In genomic region chr1:16512624-16513411, GRCh38 we compare ENCODE assay signal across 8 cellular contexts. TPM values are rescaled to one million over a fixed set of nuclear protein-coding genes. Genes with fewer than 3 reads are reported as not detected.
DNase-seq lines count a peak whose midpoint lies in the region; TF ChIP-seq lines count a peak whose summit lies in the region.
"Not testable (repeated sequence)": the region's sequence is repeated elsewhere in the genome, so short reads cannot be mapped to it uniquely, and the experiment has no call there.
"Had no signal": no experiment of that assay in that cellular context is flagged by ENCODE, and none has a peak within 500 bp of the region (broad histone marks: within the 10 kb centered on the region; RNA-seq: fewer than 3 reads in every experiment).

No MANE protein-coding gene starts in this region.

- not testable (repeated sequence) for H3K36me3 ChIP-seq in ES-I3 (ENCODE audit: insufficient read depth, low read length); iPS-20b (ENCODE audit: insufficient read depth, low read depth, low read length); sigmoid colon

- not testable (repeated sequence) for H3K27ac Mint-ChIP-seq in activated naive CD4-positive, alpha-beta T cell treated with anti-CD3 and anti-CD28 coated beads for 36 hours

- H3K27me3 Mint-ChIP-seq in activated naive CD4-positive, alpha-beta T cell treated with anti-CD3 and anti-CD28 coated beads for 36 hours (ENCODE audit: low read depth) = not testable (repeated sequence)

- DNase-seq in NCI-H1694 treated with DMSO at 0.1 percent for 48 hours (lab: John Stamatoyannopoulos, UW) (peak; percentile 14), OCI-M1 (lab: John Stamatoyannopoulos, UW) (peak; percentile 33), sigmoid colon (peak; percentile 79)
- DNase-seq in activated CD4-positive, alpha-beta T cell treated with anti-CD3 and anti-CD28 coated beads for 48 hours = peak; percentile 49
- DNase-seq in activated naive CD4-positive, alpha-beta T cell treated with anti-CD3 and anti-CD28 coated beads for 36 hours = peak; percentile 44

- not testable (repeated sequence) for H3K36me3 Mint-ChIP-seq in activated naive CD4-positive, alpha-beta T cell treated with anti-CD3 and anti-CD28 coated beads for 36 hours (ENCODE audit: low read depth)

- CTCF ChIA-PET in activated naive CD4-positive, alpha-beta T cell treated with anti-CD3 and anti-CD28 coated beads for 36 hours (lab: Charles Lee) = not testable (repeated sequence)

- intact Hi-C loops in activated naive CD4-positive, alpha-beta T cell treated with anti-CD3 and anti-CD28 coated beads for 36 hours (cut with micrococcal nuclease) = loop anchor here (5.0 kb wide), 2 partner anchors 71 to 389 kb away; partner anchors contain the start of gene NECAP2
- intact Hi-C loops in sigmoid colon (cut with DNase I) = not testable (repeated sequence)

- TF ChIP-seq POLR2A in sigmoid colon (IDR thresholded peaks at IDR 0.05) = not testable (repeated sequence)

- 0 out of 2 replicates have a peak overlapping the region, but pooled peaks have one; percentile 20 for H3K9ac ChIP-seq in ES-I3 (ENCODE audit: low read depth, low read length)
- peak overlapping the region; percentile 48; the same call in 1 of the 2 replicates for H3K9ac ChIP-seq in iPS-20b (ENCODE audit: low read depth, low read length)

- H3K27ac ChIP-seq in iPS-20b (ENCODE audit: low read length) = not testable (repeated sequence)
- peak overlapping the region; percentile 42 to 86 (median 80) for H3K27ac ChIP-seq in sigmoid colon

- not testable (repeated sequence) for H3K4me1 ChIP-seq in ES-I3 (ENCODE audit: insufficient read depth, low read length); iPS-20b (ENCODE audit: insufficient read depth, low read length); sigmoid colon

- not testable (repeated sequence) for TF ChIP-seq EP300 in sigmoid colon (IDR thresholded peaks at IDR 0.05)

- not testable (repeated sequence) for H3K9me3 ChIP-seq in ES-I3 (ENCODE audit: control insufficient read depth, insufficient read depth, low read length); iPS-20b (ENCODE audit: insufficient read depth, low read depth, low read length); sigmoid colon

- peak overlapping the region; percentile 59 for H3K4me3 ChIP-seq in iPS-20b (ENCODE audit: low read length)
- not testable (repeated sequence) for H3K4me3 ChIP-seq in sigmoid colon

- 55 to 76% methylated on average over 13 to 14 of the region's 15 CpGs for WGBS in sigmoid colon, 2 donors

- not testable (repeated sequence) for H3K27me3 ChIP-seq in iPS-20b (ENCODE audit: insufficient read depth, low read length); sigmoid colon

- H3K4me1 Mint-ChIP-seq in activated naive CD4-positive, alpha-beta T cell treated with anti-CD3 and anti-CD28 coated beads for 36 hours (ENCODE audit: low read depth) = not testable (repeated sequence)

- not testable (repeated sequence) for H3K9me3 Mint-ChIP-seq in activated naive CD4-positive, alpha-beta T cell treated with anti-CD3 and anti-CD28 coated beads for 36 hours

- not testable (repeated sequence) for TF ChIP-seq CTCF in sigmoid colon (IDR thresholded peaks at IDR 0.05)

- H3K4me3 Mint-ChIP-seq in activated naive CD4-positive, alpha-beta T cell treated with anti-CD3 and anti-CD28 coated beads for 36 hours = not testable (repeated sequence)

RNA-seq across cellular contexts. Expression of gene RNU1-1, which starts 1.3 kb away (rescaled TPM):
- 1,000 to 10,000 TPM; 1,341 to 1,386 TPM for total RNA-seq in activated naive CD4-positive, alpha-beta T cell treated with anti-CD3 and anti-CD28 coated beads for 36 hours
- total RNA-seq in sigmoid colon = under 1 TPM; under 0.01 TPM
- polyA plus RNA-seq in sigmoid colon = not detected
- total RNA-seq: fibroblast of villous mesenchyme had no signal

Comparison
In these comparisons a context has a peak if more than half of its experiments do, and no peak if none do; other contexts are left out.
1. DNase-seq: peak in every context shown above with its lines; median percentile 79 in sigmoid colon; 49 in activated CD4-positive, alpha-beta T cell treated with anti-CD3 and anti-CD28 coated beads for 48 hours; 44 in activated naive CD4-positive, alpha-beta T cell treated with anti-CD3 and anti-CD28 coated beads for 36 hours; 33 in OCI-M1; 14 in NCI-H1694 treated with DMSO at 0.1 percent for 48 hours.
2. RNA of gene RNU1-1, which starts 1.3 kb away (total RNA-seq): 1,341 to 1,386 TPM in activated naive CD4-positive, alpha-beta T cell treated with anti-CD3 and anti-CD28 coated beads for 36 hours; under 0.01 TPM in sigmoid colon; every median in the first group is over 1,000 times any median in the second.